Comparison of ENCODE assay signal across 8 cellular contexts in the genomic region with DNA sequence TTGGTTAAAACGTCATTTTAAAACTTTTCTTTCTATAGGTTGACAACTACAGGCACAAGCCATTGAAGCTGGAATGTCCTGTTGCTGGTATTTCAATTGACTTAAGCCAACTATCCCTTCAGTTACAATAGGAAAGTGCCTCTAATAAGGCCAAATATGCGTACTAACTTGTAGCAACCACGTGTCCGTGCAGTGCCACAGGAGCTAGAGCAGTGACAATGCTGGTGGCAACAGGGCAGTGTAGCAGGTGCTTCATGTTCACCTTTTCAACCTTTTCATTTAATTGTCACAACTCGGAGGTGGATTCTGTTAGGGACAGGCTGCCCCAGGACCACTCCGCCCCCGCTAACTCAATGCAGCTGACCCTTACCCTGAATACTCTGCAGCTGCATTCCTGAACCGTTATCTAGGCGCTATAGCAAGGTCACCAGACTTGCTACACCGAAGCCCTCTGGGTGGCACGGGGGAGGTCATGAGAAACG. TPM values are rescaled to one million over a fixed set of nuclear protein-coding genes. Genes with fewer than 3 reads are reported as not detected.
DNase-seq lines count a peak whose midpoint lies in the region; ATAC-seq and TF ChIP-seq lines count a peak whose summit lies in the region.

No MANE protein-coding gene starts in this region.

- TF ChIP-seq POLR2A in GM19193 (IDR thresholded peaks at IDR 0.05; ENCODE audit: extremely low read depth, insufficient read depth, insufficient read length): peak; percentile 15
- TF ChIP-seq POLR2A in gastrocnemius medialis (IDR thresholded peaks at IDR 0.05): no peak

- no peak for TF ChIP-seq CTCF in fibroblast of mammary gland (conservative IDR thresholded peaks at IDR 0.05; ENCODE audit: control insufficient read depth, insufficient read depth, low read depth, low read length)
- no peak for TF ChIP-seq CTCF in gastrocnemius medialis (IDR thresholded peaks at IDR 0.05 in 4 of 5, conservative IDR thresholded peaks at IDR 0.05 in 1 of 5)

- no peak for ATAC-seq in gastrocnemius medialis
- ATAC-seq in GM18868 (IDR thresholded peaks at IDR 0.05; ENCODE audit: unreplicated experiment): no peak

- peak overlapping the region; percentile 79 for H3K27ac ChIP-seq in SJCRH30
- H3K27ac ChIP-seq in gastrocnemius medialis: peak overlapping the region; percentile 87 to 97 (median 96)

- H3K36me3 ChIP-seq in SJCRH30 (peaks cover 36% of the 10 kb centered on the region), gastrocnemius medialis (peaks cover 0 to 27% of the 10 kb centered on the region in 2 donors)

- 0 out of 2 replicates have a peak, but pooled peaks cover 5% of the 10 kb centered on the region for H3K4me1 ChIP-seq in SJCRH30
- H3K4me1 ChIP-seq in gastrocnemius medialis: peaks cover 18 to 21% of the 10 kb centered on the region in 2 donors

- DNase-seq in SJCRH30 (no peak), fibroblast of mammary gland (ENCODE audit: low read depth) (no peak), gastrocnemius medialis (peak in 1 of 2 donors; percentile 34), SW 1271 (lab: John Stamatoyannopoulos, UW) (no peak)
- DNase-seq in activated CD4-positive, CD25-positive, alpha-beta regulatory T cell (lab: John Stamatoyannopoulos, UW): no peak
- no peak for DNase-seq in activated effector memory CD4-positive, alpha-beta T cell treated with anti-CD3 and anti-CD28 coated beads, Interleukin-2, amount 50 U/mL, for 16 hours

- in situ Hi-C loops in gastrocnemius medialis (cut with MboI; ENCODE audit: low sequenced_read_pairs in 4 of 4): loop anchor here in 3 of 4 donors (10.0 to 25.0 kb wide), 4 partner anchors 49 to 676 kb away; a partner anchor contains a TSS

- intact Hi-C loops in gastrocnemius medialis (cut with DNase I; ENCODE audit: low total_unique reads): loop anchor here (2.0 to 10.0 kb wide), 4 partner anchors 111 to 651 kb away; a partner anchor contains a TSS

- no peaks in the 10 kb centered on the region for H3K9me3 ChIP-seq in SJCRH30 (replicated peaks)
- no peaks in the 10 kb centered on the region for H3K9me3 ChIP-seq in gastrocnemius medialis

- H3K27me3 ChIP-seq in SJCRH30 (no peaks in the 10 kb centered on the region), gastrocnemius medialis (no peaks in the 10 kb centered on the region)

- H3K4me3 ChIP-seq in SJCRH30 (peak overlapping the region; percentile 92), fibroblast of mammary gland (ENCODE audit: control insufficient read depth, low read depth, low read length) (peak overlapping the region; percentile 87), gastrocnemius medialis (peak overlapping the region; percentile 47 to 94 (median 72))

RNA-seq across cellular contexts. Expression of a gene that starts 37.7 kb away (rescaled TPM):
- total RNA-seq in SJCRH30 (2014; rRNA removed; shearing (Covaris generic)): 0.04 TPM in 1 of 2 replicates, not detected in the other
- total RNA-seq in gastrocnemius medialis: not detected

RNA-seq across cellular contexts. Expression of a gene that starts 54.4 kb away (rescaled TPM):
- 47.1 and 49.0 TPM in 2 replicates for total RNA-seq in SJCRH30 (2014; rRNA removed; shearing (Covaris generic))
- 10 to 100 TPM in 3 of 4 donors, 1 to 10 TPM in 1; 8.9 to 13.2 (median 11.8) TPM for total RNA-seq in gastrocnemius medialis
